10 cellular contexts compared by ENCODE assay signal in genomic region chr16:55501549-55502322, GRCh38. TPM values are rescaled to one million over a fixed set of nuclear protein-coding genes. Genes with fewer than 3 reads are reported as not detected.
DNase-seq lines count a peak whose midpoint lies in the region; ATAC-seq and TF ChIP-seq lines count a peak whose summit lies in the region.
"Had no signal": no experiment of that assay in that cellular context is flagged by ENCODE, and none has a peak within 500 bp of the region (broad histone marks: within the 10 kb centered on the region; RNA-seq: fewer than 3 reads in every experiment).

No MANE protein-coding gene starts in this region.

- peaks cover 66% of the 10 kb centered on the region for H3K4me1 Mint-ChIP-seq in chondrocyte (ENCODE audit: low read depth)

- intact Hi-C loops in mucosa of descending colon (cut with DNase I, micrococcal nuclease): no loop called here
- intact Hi-C loops in testis (cut with DNase I; ENCODE audit: low total_unique reads): no loop called here

- H3K27me3 ChIP-seq in BE2C (no peaks in the 10 kb centered on the region), testis (no peaks in the 10 kb centered on the region)

- no peak overlapping the region for H3K27ac ChIP-seq in testis

- H3K27me3 Mint-ChIP-seq in chondrocyte (ENCODE audit: low read depth): no peaks in the 10 kb centered on the region

- H3K9me3 ChIP-seq in BE2C (no peaks in the 10 kb centered on the region), mucosa of descending colon (no peaks in the 10 kb centered on the region), testis (no peaks in the 10 kb centered on the region)

- TF ChIP-seq POLR2A in testis (IDR thresholded peaks at IDR 0.05): no peak

- peaks cover 67% of the 10 kb centered on the region for H3K36me3 ChIP-seq in BE2C
- H3K36me3 ChIP-seq in mucosa of descending colon (ENCODE audit: low read depth): no peaks in the 10 kb centered on the region
- no peaks in the 10 kb centered on the region for H3K36me3 ChIP-seq in testis (ENCODE audit: low read depth, missing control alignments)

- H3K9me3 Mint-ChIP-seq in chondrocyte (ENCODE audit: low read depth): no peaks in the 10 kb centered on the region

- peak; percentile 13 for ATAC-seq in mucosa of descending colon
- no peak for ATAC-seq in GM18519 (IDR thresholded peaks at IDR 0.05; ENCODE audit: low FRiP score, unreplicated experiment)

- DNase-seq in BE2C: no peak
- DNase-seq in KBM-7: peak; percentile 21
- no peak for DNase-seq in chondrocyte (ENCODE audit: low spot score)
- no peak for DNase-seq in mucosa of descending colon
- DNase-seq in testis: no peak
- no peak for DNase-seq in stimulated activated CD8-positive, alpha-beta memory T cell treated with anti-CD3 and anti-CD28 coated beads, Interleukin-4, amount 100 ng/mL, for 48 hours
- DNase-seq in activated naive CD4-positive, alpha-beta T cell treated with Interleukin-2 at 50 U/mL for 16 hours: no peak
- DNase-seq: NK-92 treated with Interleukin-12 subunit alpha and Interleukin-12 subunit beta, amount 100 ng/mL, for 24 hours; stimulated activated CD4-positive, alpha-beta T cell treated with anti-CD3 and anti-CD28 coated beads, Interleukin-15, amount 100 ng/mL, for 24 hours had no signal

- peaks cover 3% of the 10 kb centered on the region for H3K36me3 Mint-ChIP-seq in chondrocyte (ENCODE audit: low read depth)

- TF ChIP-seq CTCF in BE2C (IDR thresholded peaks at IDR 0.05; ENCODE audit: low read depth, low read length) (peak; percentile 56), chondrocyte (IDR thresholded peaks at IDR 0.05) (peak; percentile 55), mucosa of descending colon (IDR thresholded peaks at IDR 0.05) (no peak), testis (IDR thresholded peaks at IDR 0.05) (no peak)

- in situ Hi-C loops in KBM-7 (cut with MboI; ENCODE audit: low pct_unique_long_range_greater_than_20kb, low sequenced_read_pairs): no loop called here

- no peak overlapping the region for H3K4me3 Mint-ChIP-seq in chondrocyte (ENCODE audit: unreplicated experiment)

- H3K4me3 ChIP-seq in BE2C (ENCODE audit: low read depth, low read length): no peak overlapping the region
- no peak overlapping the region for H3K4me3 ChIP-seq in mucosa of descending colon
- no peak overlapping the region for H3K4me3 ChIP-seq in testis

- H3K27ac Mint-ChIP-seq in chondrocyte (ENCODE audit: unreplicated experiment): peak overlapping the region; percentile 25

- peaks cover 56% of the 10 kb centered on the region for H3K4me1 ChIP-seq in BE2C
- peaks cover 34% of the 10 kb centered on the region for H3K4me1 ChIP-seq in mucosa of descending colon (ENCODE audit: low read depth)
- H3K4me1 ChIP-seq in testis: peaks cover 32% of the 10 kb centered on the region

- WGBS in testis, 2 donors: 80 to 81% methylated on average over 9 of the region's 9 CpGs

RNA-seq across cellular contexts. Expression of gene LPCAT2, which starts 7.1 kb away (rescaled TPM):
- 10.9 TPM for polyA plus RNA-seq in BE2C (2012; ENCODE audit: insufficient read depth, insufficient read length, low read depth)
- 15.2 to 18.7 TPM (median 17.4 TPM) in 3 replicates for total RNA-seq in chondrocyte
- total RNA-seq in mucosa of descending colon: 10 to 100 TPM; 11.3 to 22.1 (median 13.8) TPM
- total RNA-seq in testis: 10 to 100 TPM in 1 of 2 donors, 1 to 10 TPM in 1; 6.9 to 12.0 TPM
- 8.5 TPM for polyA plus RNA-seq in testis (ENCODE audit: insufficient read depth, low read depth, low replicate concordance)

RNA-seq across cellular contexts. Expression of gene MMP2, which starts 22.7 kb away (rescaled TPM):
- polyA plus RNA-seq in BE2C (2012; ENCODE audit: insufficient read depth, insufficient read length, low read depth): 1,015 TPM
- total RNA-seq in chondrocyte: 216 to 276 TPM (median 227 TPM) in 3 replicates
- total RNA-seq in mucosa of descending colon: 100 to 1,000 TPM in 2 of 3 donors, 10 to 100 TPM in 1; 30.1 to 193 (median 153) TPM
- 100 to 1,000 TPM in 1 of 2 donors, 10 to 100 TPM in 1; 50.9 to 111 TPM for total RNA-seq in testis
- 250 TPM for polyA plus RNA-seq in testis (ENCODE audit: insufficient read depth, low read depth, low replicate concordance)

Comparison
In these comparisons a context has a peak if more than half of its experiments do, and no peak if none do; other contexts are left out.
1. CTCF ChIP-seq: peak in BE2C (single experiment) and chondrocyte (single experiment); none in mucosa of descending colon (single experiment) and testis (0 of 3).